18 cellular contexts compared by ENCODE assay signal in genomic region chr5:178227138-178227659, GRCh38. TPM values are rescaled to one million over a fixed set of nuclear protein-coding genes. Genes with fewer than 3 reads are reported as not detected.
DNase-seq lines count a peak whose midpoint lies in the region; ATAC-seq and TF ChIP-seq lines count a peak whose summit lies in the region.
"Had no signal": no experiment of that assay in that cellular context is flagged by ENCODE, and none has a peak within 500 bp of the region (broad histone marks: within the 10 kb centered on the region; RNA-seq: fewer than 3 reads in every experiment).

No MANE protein-coding gene starts in this region.

- WGBS in prostate gland: 97% methylated on average over 4 of the region's 4 CpGs

- no peak overlapping the region for H3K27ac ChIP-seq in prostate gland

- H3K27me3 ChIP-seq in prostate gland (replicated peaks; ENCODE audit: insufficient read depth): no peaks in the 10 kb centered on the region

- no peak for TF ChIP-seq POLR2A in prostate gland (IDR thresholded peaks at IDR 0.05)

- peaks cover 23% of the 10 kb centered on the region for H3K4me1 Mint-ChIP-seq in T-helper 2 cell treated with Interferon-gamma antibody and Interleukin-4, amounts not matched to agents 5 μg/mL and 100 μg/mL, for 36 hours (ENCODE audit: low read depth)
- peaks cover 27% of the 10 kb centered on the region for H3K4me1 Mint-ChIP-seq in neural crest cell

- H3K4me3 ChIP-seq in choroid plexus epithelial cell (ENCODE audit: low read depth, low read length) (no peak overlapping the region), prostate gland (no peak overlapping the region)

- DNase-seq in T-helper 2 cell treated with Interferon-gamma antibody and Interleukin-4, amounts not matched to agents 5 μg/mL and 100 μg/mL, for 36 hours (ENCODE audit: low spot score): no peak
- DNase-seq in T-helper 2 cell: no peak
- DNase-seq in HT1080 (ENCODE audit: low read depth): peak; percentile 42
- peak; percentile 83 for DNase-seq in choroid plexus epithelial cell (ENCODE audit: low read depth)
- no peak for DNase-seq in neural crest cell (ENCODE audit: low read depth, low spot score)
- DNase-seq in omental fat pad (ENCODE audit: low spot score): no peak
- no peak for DNase-seq in prostate gland (ENCODE audit: low spot score)
- DNase-seq: 8988T; activated CD4-positive, alpha-beta T cell treated with anti-CD3 and anti-CD28 coated beads for 1 hour; activated effector memory CD4-positive, alpha-beta T cell treated with anti-CD3 and anti-CD28 coated beads, Interleukin-2, amount 50 U/mL, for 16 hours; NCI-H2081 treated with DMSO at 0.1 percent for 48 hours; NCI-H748 treated with DMSO at 0.1 percent for 48 hours had no signal

- H3K4me3 Mint-ChIP-seq in T-helper 2 cell treated with Interferon-gamma antibody and Interleukin-4, amounts not matched to agents 5 μg/mL and 100 μg/mL, for 36 hours: no peak overlapping the region
- peak overlapping the region; percentile 71 for H3K4me3 Mint-ChIP-seq in neural crest cell

- H3K4me1 ChIP-seq in prostate gland (replicated peaks): peaks cover 12% of the 10 kb centered on the region

- intact Hi-C loops in prostate gland (cut with DNase I): no loop called here

- H3K9me3 ChIP-seq in prostate gland: no peaks in the 10 kb centered on the region

- H3K27me3 Mint-ChIP-seq in T-helper 2 cell treated with Interferon-gamma antibody and Interleukin-4, amounts not matched to agents 5 μg/mL and 100 μg/mL, for 36 hours (ENCODE audit: low read depth): no peaks in the 10 kb centered on the region
- H3K27me3 Mint-ChIP-seq in neural crest cell (ENCODE audit: low read depth): peaks cover 3% of the 10 kb centered on the region

- H3K36me3 ChIP-seq in prostate gland: peaks cover 6% of the 10 kb centered on the region in 2 donors

- TF ChIP-seq CTCF in choroid plexus epithelial cell (conservative IDR thresholded peaks at IDR 0.05; ENCODE audit: low read depth, low read length) (no peak), neural crest cell (conservative IDR thresholded peaks at IDR 0.05) (no peak), omental fat pad (IDR thresholded peaks at IDR 0.05) (no peak), prostate gland (IDR thresholded peaks at IDR 0.05) (no peak)

- H3K36me3 Mint-ChIP-seq in T-helper 2 cell treated with Interferon-gamma antibody and Interleukin-4, amounts not matched to agents 5 μg/mL and 100 μg/mL, for 36 hours (ENCODE audit: low read depth): peaks cover 63% of the 10 kb centered on the region
- peaks cover 32% of the 10 kb centered on the region for H3K36me3 Mint-ChIP-seq in neural crest cell (ENCODE audit: low read depth)

- peak overlapping the region; percentile 68 for H3K27ac Mint-ChIP-seq in T-helper 2 cell treated with Interferon-gamma antibody and Interleukin-4, amounts not matched to agents 5 μg/mL and 100 μg/mL, for 36 hours
- H3K27ac Mint-ChIP-seq in neural crest cell (ENCODE audit: unreplicated experiment): no peak overlapping the region

- H3K9me3 Mint-ChIP-seq in T-helper 2 cell treated with Interferon-gamma antibody and Interleukin-4, amounts not matched to agents 5 μg/mL and 100 μg/mL, for 36 hours: no peaks in the 10 kb centered on the region
- no peaks in the 10 kb centered on the region for H3K9me3 Mint-ChIP-seq in neural crest cell

- ATAC-seq in omental fat pad (ENCODE audit: low FRiP score) (no peak), HG03565 (IDR thresholded peaks at IDR 0.05; ENCODE audit: unreplicated experiment) (no peak)

RNA-seq across cellular contexts. Expression of gene PHYKPL, which starts 5.4 kb away (rescaled TPM):
- total RNA-seq in HT1080 (2014; rRNA removed; shearing (Covaris generic)): 11.8 and 12.8 TPM in 2 replicates
- 10.3 and 12.3 TPM in 2 replicates for polyA plus RNA-seq in HT1080 (2015; cell fraction: cytosol; rRNA removed)
- 44.0 and 47.7 TPM in 2 replicates for polyA plus RNA-seq in HT1080 (2015; cell fraction: nucleus; rRNA removed)
- total RNA-seq in neural crest cell (53.9 and 55.7 TPM in 2 replicates), omental fat pad (100 to 1,000 TPM in 1 of 4 donors, 10 to 100 TPM in 3; 62.3 to 104 (median 82.0) TPM), prostate gland (100 to 1,000 TPM in 1 of 2 donors, 10 to 100 TPM in 1; 43.4 to 135 TPM)

RNA-seq across cellular contexts. Expression of gene HNRNPAB, which starts 22.9 kb away (rescaled TPM):
- 142 and 170 TPM in 2 replicates for total RNA-seq in HT1080 (2014; rRNA removed; shearing (Covaris generic))
- 245 and 257 TPM in 2 replicates for polyA plus RNA-seq in HT1080 (2015; cell fraction: cytosol; rRNA removed)
- 180 and 182 TPM in 2 replicates for polyA plus RNA-seq in HT1080 (2015; cell fraction: nucleus; rRNA removed)
- total RNA-seq in neural crest cell: 464 and 466 TPM in 2 replicates
- 100 to 1,000 TPM in 1 of 4 donors, 10 to 100 TPM in 3; 77.2 to 204 (median 88.6) TPM for total RNA-seq in omental fat pad
- total RNA-seq in prostate gland: 100 to 1,000 TPM in 1 of 2 donors, 10 to 100 TPM in 1; 73.1 to 104 TPM

RNA-seq across cellular contexts. Expression of gene GMCL2, which starts 40.0 kb away (rescaled TPM):
- total RNA-seq in HT1080 (2014; rRNA removed; shearing (Covaris generic)): not detected in 2 replicates
- polyA plus RNA-seq in HT1080 (2015; cell fraction: cytosol; rRNA removed): not detected in 2 replicates
- polyA plus RNA-seq in HT1080 (2015; cell fraction: nucleus; rRNA removed): not detected in 2 replicates
- total RNA-seq in neural crest cell (not detected in 2 replicates), omental fat pad (not detected), prostate gland (1 to 10 TPM in 1 of 2 donors, not detected in 1; 2.8 TPM)
- total RNA-seq: glomerular endothelial cell; kidney epithelial cell; mucosa of gallbladder; T-helper 1 cell treated with Interleukin-12 subunit alpha and Interleukin-12 subunit beta and Interleukin-4 antibody, amounts not matched to agents 30 ng/mL and 1 ng/mL, for 36 hours had no signal
- polyA plus RNA-seq: urinary bladder had no signal

Comparison
In these comparisons a context has a peak if more than half of its experiments do, and no peak if none do; other contexts are left out.
1. DNase-seq: peak in HT1080 (single experiment) and choroid plexus epithelial cell (single experiment); none in T-helper 2 cell treated with Interferon-gamma antibody and Interleukin-4, amounts not matched to agents 5 μg/mL and 100 μg/mL, for 36 hours (single experiment), T-helper 2 cell (0 of 5), neural crest cell (single experiment), omental fat pad (single experiment) and prostate gland (single experiment).